Comparison of ENCODE assay signal across 23 cellular contexts in genomic region chr10:21452203-21452602, GRCh38.
"Had no signal": no experiment of that assay in that cellular context is flagged by ENCODE, and none has a peak within 500 bp of the region (broad histone marks: within the 10 kb centered on the region; RNA-seq: fewer than 3 reads in every experiment).

No MANE protein-coding gene starts in this region.

- H3K36me3 ChIP-seq: cardiac muscle cell, esophagus squamous epithelium, gastrocnemius medialis, neutrophil, ovary, prostate gland, right atrium auricular region, thyroid gland had no signal

- H3K9me3 ChIP-seq: esophagus squamous epithelium, neutrophil, ovary, prostate gland, thyroid gland had no signal

- H3K27ac ChIP-seq: cardiac muscle cell, esophagus squamous epithelium, gastrocnemius medialis, neutrophil, ovary, prostate gland, right atrium auricular region, thyroid gland had no signal

- FAIRE-seq: islet of Langerhans had no signal

- H3K9me3 Mint-ChIP-seq: activated naive CD8-positive, alpha-beta T cell treated with anti-CD3 and anti-CD28 coated beads for 36 hours; activated T-cell treated with anti-CD3 and anti-CD28 coated beads, Interleukin-2, amount 50 U/mL, for 24 hours; activated T-helper 17 cell treated with anti-CD3 and anti-CD28 coated beads, Interleukin-2, amount 50 U/mL, for 72 hours; stimulated activated naive CD8-positive, alpha-beta T cell treated with anti-CD3 and anti-CD28 coated beads, Interleukin-15, Interleukin-2, amounts not matched to agents 100 ng/mL and 50 ng/mL, for 24 hours had no signal

- H3K4me3 ChIP-seq: cardiac muscle cell, esophagus squamous epithelium, gastrocnemius medialis, ovary, prostate gland, right atrium auricular region, thyroid gland had no signal

- ATAC-seq: activated T-helper 17 cell treated with anti-CD3 and anti-CD28 coated beads, Interleukin-2, amount 50 U/mL, for 72 hours; gastrocnemius medialis; left cardiac atrium had no signal

- DNase-seq: activated CD8-positive, alpha-beta memory T cell treated with anti-CD3 and anti-CD28 coated beads, Interleukin-2, amount 50 U/mL, for 4 hours; activated naive CD8-positive, alpha-beta T cell treated with anti-CD3 and anti-CD28 coated beads for 36 hours; activated T-cell treated with anti-CD3 and anti-CD28 coated beads, Interleukin-2, amount 50 U/mL, for 24 hours; amygdala; cortex of kidney; endodermal cell; esophagus squamous epithelium; gastrocnemius medialis; hippocampal formation; left cardiac atrium; ovary; stimulated activated CD4-positive, alpha-beta T cell treated with anti-CD3 and anti-CD28 coated beads, Interleukin-12 subunit alpha, Interleukin-12 subunit beta, amount 100 ng/mL, for 4 hours; substantia nigra; T-helper 1 cell; thyroid gland had no signal

- H3K27ac Mint-ChIP-seq: activated naive CD8-positive, alpha-beta T cell treated with anti-CD3 and anti-CD28 coated beads for 36 hours; activated T-cell treated with anti-CD3 and anti-CD28 coated beads, Interleukin-2, amount 50 U/mL, for 24 hours; activated T-helper 17 cell treated with anti-CD3 and anti-CD28 coated beads, Interleukin-2, amount 50 U/mL, for 72 hours; endodermal cell; stimulated activated naive CD8-positive, alpha-beta T cell treated with anti-CD3 and anti-CD28 coated beads, Interleukin-15, Interleukin-2, amounts not matched to agents 100 ng/mL and 50 ng/mL, for 24 hours had no signal

- H3K4me1 Mint-ChIP-seq: activated naive CD8-positive, alpha-beta T cell treated with anti-CD3 and anti-CD28 coated beads for 36 hours; activated T-helper 17 cell treated with anti-CD3 and anti-CD28 coated beads, Interleukin-2, amount 50 U/mL, for 72 hours had no signal

- H3K27me3 ChIP-seq: cardiac muscle cell, esophagus squamous epithelium, neutrophil, ovary, right atrium auricular region, thyroid gland had no signal

- H3K4me1 ChIP-seq: esophagus squamous epithelium, gastrocnemius medialis, prostate gland, right atrium auricular region, thyroid gland had no signal

- H3K36me3 Mint-ChIP-seq: activated naive CD8-positive, alpha-beta T cell treated with anti-CD3 and anti-CD28 coated beads for 36 hours had no signal

- H3K4me3 Mint-ChIP-seq: activated naive CD8-positive, alpha-beta T cell treated with anti-CD3 and anti-CD28 coated beads for 36 hours; activated T-cell treated with anti-CD3 and anti-CD28 coated beads, Interleukin-2, amount 50 U/mL, for 24 hours; activated T-helper 17 cell treated with anti-CD3 and anti-CD28 coated beads, Interleukin-2, amount 50 U/mL, for 72 hours; endodermal cell; nephron; stimulated activated naive CD8-positive, alpha-beta T cell treated with anti-CD3 and anti-CD28 coated beads, Interleukin-15, Interleukin-2, amounts not matched to agents 100 ng/mL and 50 ng/mL, for 24 hours had no signal
